Comparison of ENCODE assay signal across 8 cellular contexts in genomic region chr19:2055871-2056809, GRCh38. TPM values are rescaled to one million over a fixed set of nuclear protein-coding genes. Genes with fewer than 3 reads are reported as not detected.
DNase-seq lines count a peak whose midpoint lies in the region; ATAC-seq and TF ChIP-seq lines count a peak whose summit lies in the region.

No MANE protein-coding gene starts in this region.

- H3K36me3 Mint-ChIP-seq in activated naive CD8-positive, alpha-beta T cell treated with anti-CD3 and anti-CD28 coated beads, Interleukin-2, amount 10 ng/mL, durations not matched to agents 7 days and 5 days: no peaks in the 10 kb centered on the region

- H3K36me3 ChIP-seq in DND-41 (ENCODE audit: insufficient read depth, low read length): no peaks in the 10 kb centered on the region
- H3K36me3 ChIP-seq in Loucy (ENCODE audit: insufficient read depth, low read length): no peaks in the 10 kb centered on the region
- H3K36me3 ChIP-seq in hepatocyte (replicated peaks; ENCODE audit: insufficient read depth, low read depth): no peaks in the 10 kb centered on the region
- no peaks in the 10 kb centered on the region for H3K36me3 ChIP-seq in stomach smooth muscle (ENCODE audit: control insufficient read depth in 2 of 2, insufficient read depth in 2 of 2, low read length in 2 of 2)

- H3K27me3 Mint-ChIP-seq in activated naive CD8-positive, alpha-beta T cell treated with anti-CD3 and anti-CD28 coated beads, Interleukin-2, amount 10 ng/mL, durations not matched to agents 7 days and 5 days: no peaks in the 10 kb centered on the region

- H3K27me3 ChIP-seq in DND-41 (ENCODE audit: insufficient read depth, low read length, poor library complexity): no peaks in the 10 kb centered on the region
- H3K27me3 ChIP-seq in Loucy (ENCODE audit: insufficient read depth, low read length, poor library complexity, severe bottlenecking): no peaks in the 10 kb centered on the region
- no peaks in the 10 kb centered on the region for H3K27me3 ChIP-seq in hepatocyte
- no peaks in the 10 kb centered on the region for H3K27me3 ChIP-seq in stomach smooth muscle (ENCODE audit: control insufficient read depth in 1 of 2, insufficient read depth in 2 of 2, low read length in 2 of 2)

- 80% methylated on average over 6 of the region's 22 CpGs for WGBS in hepatocyte (ENCODE audit: low lambda C conversion rate, missing lambda C conversion rate)

- H4K20me1 ChIP-seq in DND-41 (ENCODE audit: insufficient read depth, low read length): no peaks in the 10 kb centered on the region
- no peaks in the 10 kb centered on the region for H4K20me1 ChIP-seq in Loucy (ENCODE audit: insufficient read depth, low read length, poor library complexity, severe bottlenecking)
- H4K20me1 ChIP-seq in hepatocyte (ENCODE audit: insufficient read depth, poor library complexity, severe bottlenecking): no peaks in the 10 kb centered on the region

- no peak for ATAC-seq in DND-41 (ENCODE audit: insufficient read depth, low read depth)
- ATAC-seq in activated naive CD8-positive, alpha-beta T cell treated with anti-CD3 and anti-CD28 coated beads, Interleukin-2, amount 10 ng/mL, durations not matched to agents 7 days and 5 days (ENCODE audit: low read depth): no peak
- ATAC-seq in HG03108 (IDR thresholded peaks at IDR 0.05; ENCODE audit: unreplicated experiment): no peak

- H3K27ac ChIP-seq in DND-41 (ENCODE audit: low read length) (peak overlapping the region; percentile 65), hepatocyte (peak overlapping the region; percentile 90), stomach smooth muscle (ENCODE audit: low read length) (peak overlapping the region; percentile 89)

- H2AFZ ChIP-seq in DND-41 (ENCODE audit: low read depth, low read length) (no peak overlapping the region), Loucy (ENCODE audit: low read length) (no peak overlapping the region), hepatocyte (peak overlapping the region; percentile 46)

- H3K9me3 Mint-ChIP-seq in activated naive CD8-positive, alpha-beta T cell treated with anti-CD3 and anti-CD28 coated beads, Interleukin-2, amount 10 ng/mL, durations not matched to agents 7 days and 5 days: no peaks in the 10 kb centered on the region

- POLR2A ChIA-PET in activated naive CD8-positive, alpha-beta T cell treated with anti-CD3 and anti-CD28 coated beads, Interleukin-2, amount 10 ng/mL, durations not matched to agents 7 days and 5 days (lab: Charles Lee): interaction anchor here (0.7 to 0.8 kb wide), 3 partner anchors 9 to 33 kb away, joined by 3 to 5 read pairs (median 4); no protein-coding TSS in a partner anchor

- H3K4me1 Mint-ChIP-seq in activated naive CD8-positive, alpha-beta T cell treated with anti-CD3 and anti-CD28 coated beads, Interleukin-2, amount 10 ng/mL, durations not matched to agents 7 days and 5 days: peaks cover 35% of the 10 kb centered on the region

- TF ChIP-seq CTCF in DND-41 (IDR thresholded peaks at IDR 0.05; ENCODE audit: borderline replicate concordance, extremely low read depth, low read length, poor library complexity, severe bottlenecking) (no peak), Loucy (conservative IDR thresholded peaks at IDR 0.05; ENCODE audit: low read length) (peak; percentile 18; the same call in 1 of the 2 replicates), hepatocyte (IDR thresholded peaks at IDR 0.05; ENCODE audit: poor library complexity) (no peak)

- H3K27ac Mint-ChIP-seq in activated naive CD8-positive, alpha-beta T cell treated with anti-CD3 and anti-CD28 coated beads, Interleukin-2, amount 10 ng/mL, durations not matched to agents 7 days and 5 days: peak overlapping the region; percentile 94

- H3K4me2 ChIP-seq in DND-41 (ENCODE audit: insufficient read depth, low read length) (0 out of 2 replicates have a peak overlapping the region, but pooled peaks have one; percentile 37), Loucy (ENCODE audit: low read depth, low read length, poor library complexity, severe bottlenecking) (peak overlapping the region; percentile 69), hepatocyte (peak overlapping the region; percentile 72)

- H3K4me3 Mint-ChIP-seq in activated naive CD8-positive, alpha-beta T cell treated with anti-CD3 and anti-CD28 coated beads, Interleukin-2, amount 10 ng/mL, durations not matched to agents 7 days and 5 days: peak overlapping the region; percentile 72

- H3K79me2 ChIP-seq in DND-41 (ENCODE audit: insufficient read depth, low read length): peaks cover 6% of the 10 kb centered on the region
- H3K79me2 ChIP-seq in Loucy (ENCODE audit: insufficient read depth, low read length): peaks cover 43% of the 10 kb centered on the region
- peaks cover 3% of the 10 kb centered on the region for H3K79me2 ChIP-seq in hepatocyte

- DNase-seq in DND-41 (peak; percentile 65), hepatocyte (ENCODE audit: low spot score) (peak; percentile 59), NCI-H526 treated with DMSO at 0.1 percent for 48 hours (lab: John Stamatoyannopoulos, UW) (no peak)
- no peak for DNase-seq in activated naive CD8-positive, alpha-beta T cell treated with anti-CD3 and anti-CD28 coated beads, Interleukin-2, amount 10 ng/mL, durations not matched to agents 7 days and 5 days
- DNase-seq in NK-92 treated with Interleukin-12 subunit alpha and Interleukin-12 subunit beta, amount 100 ng/mL, for 24 hours (lab: John Stamatoyannopoulos, UW): no peak

- H3K9me3 ChIP-seq in DND-41 (ENCODE audit: insufficient read depth, low read length, severe bottlenecking): no peaks in the 10 kb centered on the region
- no peaks in the 10 kb centered on the region for H3K9me3 ChIP-seq in Loucy (ENCODE audit: insufficient read depth, low read depth, low read length)
- no peaks in the 10 kb centered on the region for H3K9me3 ChIP-seq in hepatocyte (ENCODE audit: low read depth)
- no peaks in the 10 kb centered on the region for H3K9me3 ChIP-seq in stomach smooth muscle (ENCODE audit: control insufficient read depth in 2 of 2, low read length in 2 of 2)

- H3K9ac ChIP-seq in DND-41 (ENCODE audit: low read depth, low read length): peak overlapping the region; percentile 16; the same call in 1 of the 2 replicates
- H3K9ac ChIP-seq in Loucy (ENCODE audit: low read depth, low read length, poor library complexity, severe bottlenecking): peak overlapping the region; percentile 71
- H3K9ac ChIP-seq in stomach smooth muscle (ENCODE audit: low read length in 2 of 2): peak overlapping the region; percentile 66 to 77

- H3K4me1 ChIP-seq in DND-41 (ENCODE audit: insufficient read depth, low read length) (peaks cover 48% of the 10 kb centered on the region), Loucy (ENCODE audit: insufficient read depth, low read length, poor library complexity, severe bottlenecking) (peaks cover 61% of the 10 kb centered on the region), hepatocyte (ENCODE audit: insufficient read depth) (peaks cover 39% of the 10 kb centered on the region), stomach smooth muscle (ENCODE audit: control insufficient read depth, insufficient read depth, low read length) (peaks cover 66% of the 10 kb centered on the region)

- H3K4me3 ChIP-seq in DND-41 (ENCODE audit: low read depth in 1 of 2, low read length in 2 of 2) (no peak overlapping the region), Loucy (ENCODE audit: low read length, poor library complexity, severe bottlenecking) (peak overlapping the region; percentile 58), hepatocyte (no peak overlapping the region), stomach smooth muscle (ENCODE audit: low read length in 2 of 2) (peak overlapping the region; percentile 40 to 58)

- no peaks in the 10 kb centered on the region for H3K9me2 ChIP-seq in Loucy (replicated peaks; ENCODE audit: low read depth, low read length)
- no peaks in the 10 kb centered on the region for H3K9me2 ChIP-seq in hepatocyte (replicated peaks; ENCODE audit: insufficient read depth)

- no peaks in the 10 kb centered on the region for H3F3A ChIP-seq in Loucy (ENCODE audit: low read depth)

RNA-seq across cellular contexts. Expression of gene MKNK2, which starts 5.1 kb away (rescaled TPM):
- total RNA-seq in activated naive CD8-positive, alpha-beta T cell treated with anti-CD3 and anti-CD28 coated beads, Interleukin-2, amount 10 ng/mL, durations not matched to agents 7 days and 5 days: 100 to 1,000 TPM; 319 to 341 TPM
- 90.4 and 98.2 TPM in 2 replicates for total RNA-seq in hepatocyte
- 126 and 136 TPM in 2 replicates for polyA plus RNA-seq in hepatocyte

RNA-seq across cellular contexts. Expression of gene MOB3A, which starts 40.0 kb away (rescaled TPM):
- 100 to 1,000 TPM; 190 to 200 TPM for total RNA-seq in activated naive CD8-positive, alpha-beta T cell treated with anti-CD3 and anti-CD28 coated beads, Interleukin-2, amount 10 ng/mL, durations not matched to agents 7 days and 5 days
- total RNA-seq in hepatocyte: 13.5 and 15.7 TPM in 2 replicates
- polyA plus RNA-seq in hepatocyte: 25.1 and 27.7 TPM in 2 replicates

RNA-seq across cellular contexts. Expression of gene IZUMO4, which starts 40.6 kb away (rescaled TPM):
- 10 to 100 TPM; 16.0 to 17.7 TPM for total RNA-seq in activated naive CD8-positive, alpha-beta T cell treated with anti-CD3 and anti-CD28 coated beads, Interleukin-2, amount 10 ng/mL, durations not matched to agents 7 days and 5 days
- 0.44 and 1.4 TPM in 2 replicates for total RNA-seq in hepatocyte
- 2.8 and 4.0 TPM in 2 replicates for polyA plus RNA-seq in hepatocyte

RNA-seq across cellular contexts. Expression of gene BTBD2, which starts 40.6 kb away (rescaled TPM):
- 10 to 100 TPM; 55.0 to 61.4 TPM for total RNA-seq in activated naive CD8-positive, alpha-beta T cell treated with anti-CD3 and anti-CD28 coated beads, Interleukin-2, amount 10 ng/mL, durations not matched to agents 7 days and 5 days
- total RNA-seq in hepatocyte: 56.4 and 62.1 TPM in 2 replicates
- polyA plus RNA-seq in hepatocyte: 71.1 and 76.0 TPM in 2 replicates

Comparison
In these comparisons a context has a peak if more than half of its experiments do, and no peak if none do; other contexts are left out.
1. DNase-seq: peak in DND-41 (single experiment) and hepatocyte (single experiment); none in activated naive CD8-positive, alpha-beta T cell treated with anti-CD3 and anti-CD28 coated beads, Interleukin-2, amount 10 ng/mL, durations not matched to agents 7 days and 5 days (single experiment), NK-92 treated with Interleukin-12 subunit alpha and Interleukin-12 subunit beta, amount 100 ng/mL, for 24 hours (single experiment) and NCI-H526 treated with DMSO at 0.1 percent for 48 hours (single experiment).
2. H3K4me3 ChIP-seq: peak in Loucy (single experiment) and stomach smooth muscle (2 of 2); none in DND-41 (0 of 2) and hepatocyte (single experiment).
3. H3K9ac ChIP-seq: peak in every context shown above with its lines; median percentile 72 in stomach smooth muscle; 71 in Loucy; 16 in DND-41.
4. RNA of gene MOB3A, which starts 40.0 kb away (total RNA-seq): 190 to 200 TPM in activated naive CD8-positive, alpha-beta T cell treated with anti-CD3 and anti-CD28 coated beads, Interleukin-2, amount 10 ng/mL, durations not matched to agents 7 days and 5 days; 13.5 to 15.7 TPM in hepatocyte; every median in the first group is over 10 times any median in the second.
5. Peak in every context shown above with its lines, with median percentiles within 50 percentile points of each other: H3K27ac ChIP-seq and H3K4me2 ChIP-seq.